26 cellular contexts compared by ENCODE assay signal in the genomic region with DNA sequence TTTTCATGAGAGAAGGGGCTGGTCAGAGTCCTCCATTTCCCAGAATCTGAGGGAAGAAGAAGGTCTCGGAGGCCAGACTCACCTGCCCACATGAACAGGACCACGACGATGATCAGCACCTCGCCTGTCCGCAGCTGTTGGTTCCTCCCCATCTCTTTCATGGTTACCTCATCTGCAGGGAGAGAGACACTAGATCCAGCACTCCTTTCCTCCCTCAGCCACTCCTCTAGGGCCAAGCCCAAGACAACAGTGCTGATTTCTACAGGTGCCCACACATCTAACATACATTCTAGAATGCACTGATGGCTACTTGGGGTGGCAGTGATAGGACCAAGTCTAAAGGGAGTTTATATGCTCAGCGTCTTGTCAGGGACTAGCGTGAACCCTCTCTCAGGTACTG. TPM values are rescaled to one million over a fixed set of nuclear protein-coding genes. Genes with fewer than 3 reads are reported as not detected.
"Had no signal": no experiment of that assay in that cellular context is flagged by ENCODE, and none has a peak within 500 bp of the region (broad histone marks: within the 10 kb centered on the region; RNA-seq: fewer than 3 reads in every experiment).

No MANE protein-coding gene starts in this region.

- H3K27ac ChIP-seq: HL-60, KMS-11, RWPE1, SJCRH30 had no signal

- H3K9me3 ChIP-seq: SJCRH30 had no signal

- H3K9ac ChIP-seq: KMS-11 had no signal

- H3K4me3 ChIP-seq: K562, SJCRH30 had no signal

- DNase-seq: Kasumi-1; MM.1S; NCI-H1092 treated with DMSO at 0.1 percent for 48 hours; NCI-H1436; NCI-H187; NCI-H2029; NCI-H2081 treated with DMSO at 0.1 percent for 48 hours; NCI-H2171; NCI-H226; NCI-H446; NCI-H510A; NCI-H524 treated with DMSO at 0.1 percent for 48 hours; NCI-H69; NCI-H774; NK-92 treated with Interleukin-12 subunit alpha and Interleukin-12 subunit beta, amount 100 ng/mL, for 24 hours; PC-3; SHP77; SJCRH30 had no signal

- H3K9me3 Mint-ChIP-seq: IgD-negative memory B cell had no signal

- H3K27me3 ChIP-seq: SJCRH30 had no signal

- ATAC-seq: K562, Panc1, PC-3, SK-N-SH treated with all-trans-retinoic acid at 6 μM for 48 hours had no signal

- H3K4me2 ChIP-seq: KMS-11 had no signal

RNA-seq across cellular contexts. Expression of a gene that starts 3.0 kb away (rescaled TPM):
- total RNA-seq: OCI-LY7 had no signal
- polyA plus RNA-seq: IgD-negative memory B cell had no signal

RNA-seq across cellular contexts. Expression of a gene that starts 18.6 kb away (rescaled TPM):
- total RNA-seq: K562, PC-3, SJCRH30 had no signal
- polyA plus RNA-seq: IgD-negative memory B cell, K562 had no signal

RNA-seq across cellular contexts. Expression of a gene that starts 33.5 kb away (rescaled TPM):
- polyA plus RNA-seq: IgD-negative memory B cell had no signal
